28 cellular contexts compared by ENCODE assay signal in genomic region chr3:138461696-138462295, GRCh38. TPM values are rescaled to one million over a fixed set of nuclear protein-coding genes. Genes with fewer than 3 reads are reported as not detected.
DNase-seq lines count a peak whose midpoint lies in the region; FAIRE-seq and TF ChIP-seq lines count a peak whose summit lies in the region.
"Had no signal": no experiment of that assay in that cellular context is flagged by ENCODE, and none has a peak within 500 bp of the region (broad histone marks: within the 10 kb centered on the region; RNA-seq: fewer than 3 reads in every experiment).

No MANE protein-coding gene starts in this region.

- intact Hi-C loops in testis (cut with DNase I; ENCODE audit: low total_unique reads) = no loop called here
- intact Hi-C loops in kidney (cut with DNase I) = no loop called here
- intact Hi-C loops in activated T-helper 2 cell treated with anti-CD3 and anti-CD28 coated beads, Interferon-gamma antibody, Interleukin-2, Interleukin-4, amounts not matched to agents 10 μg/mL and 5 μg/mL and 100 μg/mL, durations not matched to agents 14 hours and 24 hours and 36 hours (cut with micrococcal nuclease) = no loop called here

- no peaks in the 10 kb centered on the region for H3K36me3 Mint-ChIP-seq in activated T-helper 2 cell treated with anti-CD3 and anti-CD28 coated beads, Interferon-gamma antibody, Interleukin-2, Interleukin-4, amounts not matched to agents 10 μg/mL and 5 μg/mL and 100 μg/mL, durations not matched to agents 14 hours and 24 hours and 36 hours (ENCODE audit: low read depth)

- no peaks in the 10 kb centered on the region for H3K36me3 ChIP-seq in mesenchymal stem cell (ENCODE audit: control insufficient read depth in 1 of 2, insufficient read depth in 2 of 2, low read depth in 1 of 2, low read length in 2 of 2)
- no peaks in the 10 kb centered on the region for H3K36me3 ChIP-seq in testis (ENCODE audit: low read depth, missing control alignments)
- H3K36me3 ChIP-seq in kidney (ENCODE audit: control insufficient read depth in 1 of 2, insufficient read depth in 2 of 2, low read length in 2 of 2) = no peaks in the 10 kb centered on the region
- H3K36me3 ChIP-seq: BLaER1 had no signal

- H3K4me3 ChIP-seq in mesenchymal stem cell (ENCODE audit: insufficient read depth in 1 of 2, low read depth in 1 of 2, low read length in 2 of 2) (no peak overlapping the region), testis (no peak overlapping the region), kidney (ENCODE audit: low read length in 2 of 2) (no peak overlapping the region)
- H3K4me3 ChIP-seq: BLaER1, GM23248, K562 had no signal

- H3K27me3 Mint-ChIP-seq in activated T-helper 2 cell treated with anti-CD3 and anti-CD28 coated beads, Interferon-gamma antibody, Interleukin-2, Interleukin-4, amounts not matched to agents 10 μg/mL and 5 μg/mL and 100 μg/mL, durations not matched to agents 14 hours and 24 hours and 36 hours (ENCODE audit: low read depth) = peaks cover 4% of the 10 kb centered on the region

- FAIRE-seq in kidney (lab: Jason Lieb, UNC) = no peak
- FAIRE-seq: HepG2, K562, RCC 7860 had no signal

- H3K23ac ChIP-seq in mesenchymal stem cell (ENCODE audit: low read length in 2 of 2) = no peak overlapping the region

- H2AFZ ChIP-seq in mesenchymal stem cell (ENCODE audit: low read depth, low read length) = no peak overlapping the region
- H2AFZ ChIP-seq: GM23248 had no signal

- DNase-seq in DMS 273 (lab: John Stamatoyannopoulos, UW; ENCODE audit: unreplicated experiment) (peak; percentile 56), DMS 273 treated with DMSO at 0.1 percent for 48 hours (lab: John Stamatoyannopoulos, UW) (no peak), ecto neural progenitor cell (ENCODE audit: low spot score) (peak; percentile 33), mesenchymal stem cell (no peak), testis (peak; percentile 8), D341Med (ENCODE audit: low spot score) (no peak), kidney (no peak)
- no peak for DNase-seq in activated T-helper 2 cell treated with anti-CD3 and anti-CD28 coated beads, Interferon-gamma antibody, Interleukin-2, Interleukin-4, amounts not matched to agents 10 μg/mL and 5 μg/mL and 100 μg/mL, durations not matched to agents 14 hours and 24 hours and 36 hours (ENCODE audit: low spot score)
- DNase-seq: ACHN; CD4-positive, alpha-beta T cell; GDM1; HCEC 1CT; MM.1S; NCI-H1048; NCI-H1417 treated with DMSO at 0.1 percent for 48 hours; NCI-H187; NCI-H446; NCI-H526; OCI-M1 had no signal

- H3K4me2 ChIP-seq in mesenchymal stem cell (ENCODE audit: low read length, poor library complexity, severe bottlenecking) = no peak overlapping the region
- H3K4me2 ChIP-seq: BLaER1 had no signal

- WGBS in mesenchymal stem cell = 72% methylated on average over 6 of the region's 7 CpGs
- 63 to 72% methylated on average over 7 of the region's 7 CpGs for WGBS in testis, 2 donors

- H3K9me3 ChIP-seq in mesenchymal stem cell (ENCODE audit: control insufficient read depth, low read length) (no peaks in the 10 kb centered on the region), testis (no peaks in the 10 kb centered on the region), kidney (ENCODE audit: control insufficient read depth in 1 of 2, low read length in 2 of 2) (no peaks in the 10 kb centered on the region)
- H3K9me3 ChIP-seq: BLaER1, Caco-2 had no signal

- H3K4me1 ChIP-seq in mesenchymal stem cell (ENCODE audit: control insufficient read depth, insufficient read depth, low read depth, low read length) = peaks cover 12% of the 10 kb centered on the region
- H3K4me1 ChIP-seq in testis = no peaks in the 10 kb centered on the region
- no peaks in the 10 kb centered on the region for H3K4me1 ChIP-seq in kidney (ENCODE audit: control insufficient read depth in 1 of 2, insufficient read depth in 1 of 2, low read depth in 1 of 2, low read length in 2 of 2)
- H3K4me1 ChIP-seq: Caco-2 had no signal

- H2BK120ac ChIP-seq in mesenchymal stem cell (ENCODE audit: low read depth, low read length) = no peak overlapping the region

- no peaks in the 10 kb centered on the region for H3K9me3 Mint-ChIP-seq in activated T-helper 2 cell treated with anti-CD3 and anti-CD28 coated beads, Interferon-gamma antibody, Interleukin-2, Interleukin-4, amounts not matched to agents 10 μg/mL and 5 μg/mL and 100 μg/mL, durations not matched to agents 14 hours and 24 hours and 36 hours
- H3K9me3 Mint-ChIP-seq: CD4-positive, alpha-beta T cell had no signal

- H3K27ac ChIP-seq in mesenchymal stem cell (ENCODE audit: low read length, poor library complexity, severe bottlenecking) (no peak overlapping the region), testis (no peak overlapping the region), kidney (ENCODE audit: low read depth in 2 of 2, low read length in 2 of 2) (no peak overlapping the region)
- H3K27ac ChIP-seq: 22Rv1, BLaER1, GM23248, HL-60 had no signal

- H2BK15ac ChIP-seq in mesenchymal stem cell (ENCODE audit: low read depth, poor library complexity, severe bottlenecking) = no peak overlapping the region

- no peak overlapping the region for H4K91ac ChIP-seq in mesenchymal stem cell (ENCODE audit: low read length)

- TF ChIP-seq CTCF in testis (IDR thresholded peaks at IDR 0.05) = no peak
- TF ChIP-seq CTCF in kidney (IDR thresholded peaks at IDR 0.05; ENCODE audit: borderline replicate concordance, extremely low read depth, insufficient read depth) = no peak

- H3K27me3 ChIP-seq in mesenchymal stem cell (ENCODE audit: control insufficient read depth in 1 of 2, insufficient read depth in 1 of 2, low read length in 2 of 2) = peaks cover 0 to 16% of the 10 kb centered on the region in 2 experiments
- H3K27me3 ChIP-seq in testis = no peaks in the 10 kb centered on the region
- H3K27me3 ChIP-seq: BLaER1 had no signal

- H3K4me1 Mint-ChIP-seq in activated T-helper 2 cell treated with anti-CD3 and anti-CD28 coated beads, Interferon-gamma antibody, Interleukin-2, Interleukin-4, amounts not matched to agents 10 μg/mL and 5 μg/mL and 100 μg/mL, durations not matched to agents 14 hours and 24 hours and 36 hours (ENCODE audit: low read depth) = no peaks in the 10 kb centered on the region

- H4K8ac ChIP-seq in mesenchymal stem cell (ENCODE audit: low read length) = no peak overlapping the region

- H3K4me3 Mint-ChIP-seq in activated T-helper 2 cell treated with anti-CD3 and anti-CD28 coated beads, Interferon-gamma antibody, Interleukin-2, Interleukin-4, amounts not matched to agents 10 μg/mL and 5 μg/mL and 100 μg/mL, durations not matched to agents 14 hours and 24 hours and 36 hours (ENCODE audit: low read depth) = no peak overlapping the region
- H3K4me3 Mint-ChIP-seq: CD4-positive, alpha-beta T cell had no signal

- no peak overlapping the region for H3K27ac Mint-ChIP-seq in activated T-helper 2 cell treated with anti-CD3 and anti-CD28 coated beads, Interferon-gamma antibody, Interleukin-2, Interleukin-4, amounts not matched to agents 10 μg/mL and 5 μg/mL and 100 μg/mL, durations not matched to agents 14 hours and 24 hours and 36 hours
- H3K27ac Mint-ChIP-seq: CD4-positive, alpha-beta T cell had no signal

- H3K79me1 ChIP-seq in mesenchymal stem cell (replicated peaks; ENCODE audit: low read length, poor library complexity, severe bottlenecking) = no peaks in the 10 kb centered on the region

- no peak overlapping the region for H2BK5ac ChIP-seq in mesenchymal stem cell (ENCODE audit: low read depth, low read length, poor library complexity, severe bottlenecking)

- H3K18ac ChIP-seq in mesenchymal stem cell (ENCODE audit: low read depth in 1 of 2, low read length in 2 of 2) = no peak overlapping the region

- TF ChIP-seq POLR2A in testis (IDR thresholded peaks at IDR 0.05) = no peak

- peak overlapping the region; percentile 7 for H3K9ac ChIP-seq in mesenchymal stem cell (ENCODE audit: low read length)
- H3K9ac ChIP-seq in kidney (ENCODE audit: low read length in 2 of 2) = no peak overlapping the region
- H3K9ac ChIP-seq: BLaER1, GM23248 had no signal

- no peak overlapping the region for H2BK12ac ChIP-seq in mesenchymal stem cell (ENCODE audit: low read length in 2 of 2)

- H3K14ac ChIP-seq in mesenchymal stem cell (ENCODE audit: low read length in 2 of 2) = no peak overlapping the region

- H2AK5ac ChIP-seq in mesenchymal stem cell (ENCODE audit: low read length, severe bottlenecking) = no peak overlapping the region

- no peak overlapping the region for H3K4ac ChIP-seq in mesenchymal stem cell (ENCODE audit: low read depth in 1 of 2, low read length in 2 of 2)

RNA-seq across cellular contexts. Expression of gene ESYT3, which starts 27.4 kb away (rescaled TPM):
- polyA plus RNA-seq in mesenchymal stem cell (2013, experiment 1 of 2) = not detected
- 0.01 TPM for polyA plus RNA-seq in mesenchymal stem cell (2013, experiment 2 of 2)
- total RNA-seq in testis (1 to 10 TPM; 5.2 to 5.4 TPM), kidney (5.3 TPM)
- polyA plus RNA-seq in testis (ENCODE audit: insufficient read depth, low read depth, low replicate concordance) (1.2 TPM), kidney (ENCODE audit: insufficient read depth, low read depth, low replicate concordance) (1.5 TPM)
- 0.09 and 0.32 TPM in 2 replicates for total RNA-seq in activated T-helper 2 cell treated with anti-CD3 and anti-CD28 coated beads, Interferon-gamma antibody, Interleukin-2, Interleukin-4, amounts not matched to agents 10 μg/mL and 5 μg/mL and 100 μg/mL, durations not matched to agents 14 hours and 24 hours and 36 hours
- total RNA-seq: HT-29, K562 had no signal
- polyA plus RNA-seq: K562 had no signal

Comparison
In these comparisons a context has a peak if more than half of its experiments do, and no peak if none do; other contexts are left out.
1. DNase-seq: peak in DMS 273 (single experiment), ecto neural progenitor cell (single experiment) and testis (single experiment); none in DMS 273 treated with DMSO at 0.1 percent for 48 hours (single experiment), mesenchymal stem cell (single experiment), D341Med (single experiment), kidney (single experiment) and activated T-helper 2 cell treated with anti-CD3 and anti-CD28 coated beads, Interferon-gamma antibody, Interleukin-2, Interleukin-4, amounts not matched to agents 10 μg/mL and 5 μg/mL and 100 μg/mL, durations not matched to agents 14 hours and 24 hours and 36 hours (single experiment).